ENCODE assay signal across 14 cellular contexts in genomic region chr10:12459776-12460175, GRCh38.
DNase-seq lines count a peak whose midpoint lies in the region; ATAC-seq and TF ChIP-seq lines count a peak whose summit lies in the region.
"Had no signal": no experiment of that assay in that cellular context is flagged by ENCODE, and none has a peak within 500 bp of the region (broad histone marks: within the 10 kb centered on the region; RNA-seq: fewer than 3 reads in every experiment).

No MANE protein-coding gene starts in this region.

- no peak overlapping the region for H3K14ac ChIP-seq in trophoblast cell (ENCODE audit: low read length)

- peaks cover 16% of the 10 kb centered on the region for H3K4me1 Mint-ChIP-seq in T-helper 17 cell
- H3K4me1 Mint-ChIP-seq in dendritic cell treated with granulocyte-macrophage colony-stimulating factor and Interleukin-4, amounts not matched to agents 40 ng/mL and 50 ng/mL, for 4 days (ENCODE audit: low read depth): peaks cover 62% of the 10 kb centered on the region

- no peak overlapping the region for H3K4me3 ChIP-seq in trophoblast cell (ENCODE audit: low read depth, low read length)

- H3K9me3 ChIP-seq in T-helper 17 cell (ENCODE audit: control insufficient read depth, low read length, poor library complexity, severe bottlenecking): no peaks in the 10 kb centered on the region
- H3K9me3 ChIP-seq in trophoblast cell (ENCODE audit: insufficient read depth, low read depth, low read length): peaks cover 2% of the 10 kb centered on the region

- H2BK120ac ChIP-seq in trophoblast cell (ENCODE audit: insufficient read depth, low read length, poor library complexity): no peak overlapping the region

- intact Hi-C loops in dendritic cell treated with granulocyte-macrophage colony-stimulating factor and Interleukin-4, amounts not matched to agents 40 ng/mL and 50 ng/mL, for 4 days (cut with micrococcal nuclease): no loop called here

- H3K4me3 Mint-ChIP-seq in T-helper 17 cell: no peak overlapping the region
- no peak overlapping the region for H3K4me3 Mint-ChIP-seq in dendritic cell treated with granulocyte-macrophage colony-stimulating factor and Interleukin-4, amounts not matched to agents 40 ng/mL and 50 ng/mL, for 4 days

- H2AFZ ChIP-seq in trophoblast cell (ENCODE audit: insufficient read depth, low read length, poor library complexity): no peak overlapping the region

- no peak overlapping the region for H4K91ac ChIP-seq in trophoblast cell (ENCODE audit: low read depth, low read length)

- H3K4me2 ChIP-seq in trophoblast cell (ENCODE audit: low read length): no peak overlapping the region

- no peaks in the 10 kb centered on the region for H3K27me3 Mint-ChIP-seq in T-helper 17 cell
- peaks cover 5% of the 10 kb centered on the region for H3K27me3 Mint-ChIP-seq in dendritic cell treated with granulocyte-macrophage colony-stimulating factor and Interleukin-4, amounts not matched to agents 40 ng/mL and 50 ng/mL, for 4 days

- no peaks in the 10 kb centered on the region for H3K27me3 ChIP-seq in trophoblast cell (ENCODE audit: insufficient read depth, low read length)

- no peak overlapping the region for H3K9ac ChIP-seq in trophoblast cell (ENCODE audit: low read length)

- no peak overlapping the region for H4K8ac ChIP-seq in trophoblast cell (ENCODE audit: low read depth, low read length)

- no peak overlapping the region for H2AK5ac ChIP-seq in trophoblast cell (ENCODE audit: low read length)

- H3K18ac ChIP-seq in trophoblast cell (ENCODE audit: low read length): no peak overlapping the region

- no peaks in the 10 kb centered on the region for H3K36me3 Mint-ChIP-seq in T-helper 17 cell (ENCODE audit: low read depth)
- peaks cover 35% of the 10 kb centered on the region for H3K36me3 Mint-ChIP-seq in dendritic cell treated with granulocyte-macrophage colony-stimulating factor and Interleukin-4, amounts not matched to agents 40 ng/mL and 50 ng/mL, for 4 days (ENCODE audit: low read depth)

- no peak for TF ChIP-seq POLR2A in GM18505 (IDR thresholded peaks at IDR 0.05; ENCODE audit: borderline replicate concordance, extremely low read depth, insufficient read depth, insufficient read length)

- H2BK5ac ChIP-seq in trophoblast cell (ENCODE audit: low read depth, low read length, poor library complexity): no peak overlapping the region

- H3K79me2 ChIP-seq in trophoblast cell (ENCODE audit: control insufficient read depth, insufficient read depth, low read length, poor library complexity): no peaks in the 10 kb centered on the region

- no peak overlapping the region for H2BK12ac ChIP-seq in trophoblast cell (ENCODE audit: low read length)

- H3K27ac ChIP-seq in trophoblast cell (ENCODE audit: low read depth, low read length): no peak overlapping the region
- H3K27ac ChIP-seq: C4-2B had no signal

- no peak overlapping the region for H3K4ac ChIP-seq in trophoblast cell (ENCODE audit: low read depth, low read length)

- no peaks in the 10 kb centered on the region for H3K36me3 ChIP-seq in trophoblast cell (ENCODE audit: control insufficient read depth in 1 of 2, insufficient read depth in 2 of 2, low read length in 2 of 2)

- DNase-seq in CD1c-positive myeloid dendritic cell (ENCODE audit: extremely low spot score) (peak; percentile 21), T-helper 17 cell (no peak), trophoblast cell (peak; percentile 10 to 31), T-helper 2 cell (no peak)
- no peak for DNase-seq in activated naive CD4-positive, alpha-beta T cell treated with Interleukin-2 at 50 U/mL for 16 hours
- DNase-seq: COR-L47, HCEC 1CT, NCI-H1436 treated with DMSO at 0.1 percent for 48 hours, NCI-H2081 treated with DMSO at 0.1 percent for 48 hours, NCI-H524, SIG-M5 had no signal

- no peaks in the 10 kb centered on the region for H3K79me1 ChIP-seq in trophoblast cell (ENCODE audit: low read length)

- WGBS in trophoblast cell (ENCODE audit: extremely low coverage, insufficient coverage, insufficient read length): no CpG with 5 or more reads among the region's 6 CpGs

- no peaks in the 10 kb centered on the region for H3K4me1 ChIP-seq in trophoblast cell (ENCODE audit: control insufficient read depth in 1 of 2, insufficient read depth in 2 of 2, low read length in 2 of 2)

- no peak overlapping the region for H4K12ac ChIP-seq in trophoblast cell (ENCODE audit: low read depth, low read length)

- ATAC-seq in T-helper 17 cell: no peak
- no peak for ATAC-seq in GM18505 (IDR thresholded peaks at IDR 0.05; ENCODE audit: unreplicated experiment)

- H3K23ac ChIP-seq in trophoblast cell (ENCODE audit: low read length): no peak overlapping the region

- peak overlapping the region; percentile 49 for H3K27ac Mint-ChIP-seq in T-helper 17 cell
- peak overlapping the region; percentile 38 for H3K27ac Mint-ChIP-seq in dendritic cell treated with granulocyte-macrophage colony-stimulating factor and Interleukin-4, amounts not matched to agents 40 ng/mL and 50 ng/mL, for 4 days

- peaks cover 12% of the 10 kb centered on the region for H3K9me3 Mint-ChIP-seq in dendritic cell treated with granulocyte-macrophage colony-stimulating factor and Interleukin-4, amounts not matched to agents 40 ng/mL and 50 ng/mL, for 4 days

Comparison
In these comparisons a context has a peak if more than half of its experiments do, and no peak if none do; other contexts are left out.
1. DNase-seq: peak in CD1c-positive myeloid dendritic cell (single experiment) and trophoblast cell (2 of 2); none in T-helper 17 cell (0 of 3), activated naive CD4-positive, alpha-beta T cell treated with Interleukin-2 at 50 U/mL for 16 hours (single experiment) and T-helper 2 cell (0 of 5).